Comparison of ENCODE assay signal across 9 cellular contexts in the genomic region with DNA sequence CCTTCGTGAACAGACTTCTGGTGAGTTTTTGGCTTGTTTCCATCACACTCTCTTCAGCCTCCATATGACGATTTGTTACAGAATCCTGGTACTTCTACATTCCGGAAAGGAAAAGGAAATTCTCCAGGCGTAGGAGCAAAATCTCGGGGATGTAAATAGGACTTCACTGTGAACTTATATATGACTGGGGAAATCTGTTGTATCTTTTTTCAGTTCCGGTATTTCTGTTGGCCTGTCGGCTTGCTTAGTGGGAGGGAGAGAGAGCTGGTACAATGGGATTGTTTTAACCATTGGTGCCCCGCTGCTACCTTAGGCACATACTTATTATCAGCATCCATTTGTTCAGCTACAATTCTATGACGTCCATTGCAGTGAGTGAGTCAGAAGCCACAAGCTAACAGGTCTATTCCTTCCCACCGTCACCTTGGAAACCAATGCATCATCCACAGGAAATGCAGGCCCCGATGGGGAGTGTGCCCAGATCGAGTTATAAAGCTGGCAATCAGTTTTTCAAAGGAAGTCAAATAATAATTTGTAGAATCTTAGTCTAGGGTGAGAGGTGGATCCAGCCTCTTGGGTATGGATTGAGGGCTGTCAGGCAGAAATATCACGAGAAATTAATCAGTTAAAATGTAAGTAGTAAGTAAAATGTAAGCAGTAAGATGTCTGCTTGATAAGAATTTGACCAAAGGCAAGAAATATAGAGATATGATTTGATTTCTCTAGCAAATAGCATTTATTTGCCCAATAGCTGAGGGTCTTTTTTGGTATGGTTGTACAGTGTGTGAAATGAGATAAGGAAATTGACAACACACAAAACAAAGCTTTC.
DNase-seq lines count a peak whose midpoint lies in the region; ATAC-seq and TF ChIP-seq lines count a peak whose summit lies in the region.
"Had no signal": no experiment of that assay in that cellular context is flagged by ENCODE, and none has a peak within 500 bp of the region (broad histone marks: within the 10 kb centered on the region; RNA-seq: fewer than 3 reads in every experiment).

No MANE protein-coding gene starts in this region.

- no peak overlapping the region for H3K4me2 ChIP-seq in GM23338

- intact Hi-C loops in ascending aorta (cut with DNase I), result loop anchor here (5.0 kb wide), 1 partner anchor 92 kb away; a partner anchor contains a TSS

- H3K27me3 Mint-ChIP-seq in GM23338 (ENCODE audit: insufficient read depth, low read depth, poor library complexity), result peaks cover 4% of the 10 kb centered on the region

- no peaks in the 10 kb centered on the region for H3K9me3 ChIP-seq in ascending aorta

- DNase-seq in HPDE6-E6E7 (ENCODE audit: extremely low spot score) (peak; percentile 95), T-helper 2 cell (peak; percentile 14 to 95 (median 66)), ascending aorta (ENCODE audit: low spot score in 2 of 2) (peak; percentile 48 to 86), left kidney (ENCODE audit: low read depth, low spot score) (peak; percentile 53), NCI-H2171 treated with DMSO at 0.1 percent for 48 hours (lab: John Stamatoyannopoulos, UW) (no peak), NCI-H1092 (lab: John Stamatoyannopoulos, UW) (no peak), GM23338 (ENCODE audit: low spot score) (no peak)
- DNase-seq in stimulated activated CD8-positive, alpha-beta memory T cell treated with anti-CD3 and anti-CD28 coated beads, Interleukin-12 subunit alpha, Interleukin-12 subunit beta, amount 100 ng/mL, for 4 hours (ENCODE audit: low read depth), result peak; percentile 49

- no peaks in the 10 kb centered on the region for H3K36me3 ChIP-seq in ascending aorta
- no peaks in the 10 kb centered on the region for H3K36me3 ChIP-seq in GM23338 (ENCODE audit: insufficient read depth)

- peaks cover 23% of the 10 kb centered on the region for H3K4me1 Mint-ChIP-seq in GM23338

- no peak overlapping the region for H3K27ac ChIP-seq in ascending aorta
- no peak overlapping the region for H3K27ac ChIP-seq in GM23338 (ENCODE audit: low read depth)
- H3K27ac ChIP-seq: VCaP had no signal

- H3F3A ChIP-seq in GM23338 (replicated peaks; ENCODE audit: low read depth), result no peaks in the 10 kb centered on the region

- no peak; the same call in 2 of the 3 replicates for ATAC-seq in GM23338

- no peaks in the 10 kb centered on the region for H3K79me2 ChIP-seq in GM23338 (replicated peaks; ENCODE audit: insufficient read depth)

- H3K27me3 ChIP-seq in ascending aorta (no peaks in the 10 kb centered on the region), GM23338 (ENCODE audit: insufficient read depth) (no peaks in the 10 kb centered on the region)

- H3K9me3 Mint-ChIP-seq in GM23338, result no peaks in the 10 kb centered on the region

- H3K36me3 Mint-ChIP-seq in GM23338 (ENCODE audit: low read depth), result no peaks in the 10 kb centered on the region

- no peak overlapping the region for H2AFZ ChIP-seq in GM23338

- TF ChIP-seq CTCF in ascending aorta (IDR thresholded peaks at IDR 0.05) (no peak), GM23338 (conservative IDR thresholded peaks at IDR 0.05; ENCODE audit: low read depth in 2 of 2) (no peak)

- H3K4me3 ChIP-seq in ascending aorta (no peak overlapping the region), GM23338 (no peak overlapping the region)

- no peaks in the 10 kb centered on the region for H3K9me2 ChIP-seq in GM23338 (ENCODE audit: insufficient read depth)

- no peak overlapping the region for H3K27ac Mint-ChIP-seq in GM23338

- H4K20me1 ChIP-seq in GM23338 (replicated peaks; ENCODE audit: insufficient read depth), result no peaks in the 10 kb centered on the region

- H3K4me1 ChIP-seq in ascending aorta, result no peaks in the 10 kb centered on the region
- peaks cover 11% of the 10 kb centered on the region; the same call in 1 of the 2 replicates for H3K4me1 ChIP-seq in GM23338 (ENCODE audit: insufficient read depth)

- no peak overlapping the region for H3K4me3 Mint-ChIP-seq in GM23338

TF ChIP-seq in GM23338, 12 proteins besides CTCF, POLR2A, EP300 and RAD21 (continues in another document):
- TF ChIP-seq EZH2 (IDR thresholded peaks at IDR 0.05; ENCODE audit: low read depth, unreplicated experiment) (no peak), CREB1 (CRISPR knock-in tag; IDR thresholded peaks at IDR 0.05; ENCODE audit: low read depth) (no peak), ZNF331 (CRISPR knock-in tag; IDR thresholded peaks at IDR 0.05; ENCODE audit: low read depth) (no peak), STAT1 (IDR thresholded peaks at IDR 0.05; ENCODE audit: unreplicated experiment) (no peak), ZNF114 (CRISPR knock-in tag; IDR thresholded peaks at IDR 0.05) (no peak), JUNB (IDR thresholded peaks at IDR 0.05; ENCODE audit: unreplicated experiment) (no peak), EZH2phosphoT487 (IDR thresholded peaks at IDR 0.05; ENCODE audit: unreplicated experiment) (no peak), POLR2AphosphoS5 (IDR thresholded peaks at IDR 0.05; ENCODE audit: low read depth) (no peak)
- TF ChIP-seq, protein P1, sequence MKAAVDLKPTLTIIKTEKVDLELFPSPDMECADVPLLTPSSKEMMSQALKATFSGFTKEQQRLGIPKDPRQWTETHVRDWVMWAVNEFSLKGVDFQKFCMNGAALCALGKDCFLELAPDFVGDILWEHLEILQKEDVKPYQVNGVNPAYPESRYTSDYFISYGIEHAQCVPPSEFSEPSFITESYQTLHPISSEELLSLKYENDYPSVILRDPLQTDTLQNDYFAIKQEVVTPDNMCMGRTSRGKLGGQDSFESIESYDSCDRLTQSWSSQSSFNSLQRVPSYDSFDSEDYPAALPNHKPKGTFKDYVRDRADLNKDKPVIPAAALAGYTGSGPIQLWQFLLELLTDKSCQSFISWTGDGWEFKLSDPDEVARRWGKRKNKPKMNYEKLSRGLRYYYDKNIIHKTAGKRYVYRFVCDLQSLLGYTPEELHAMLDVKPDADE (IDR thresholded peaks at IDR 0.05), result no peak
- TF ChIP-seq, protein P2, sequence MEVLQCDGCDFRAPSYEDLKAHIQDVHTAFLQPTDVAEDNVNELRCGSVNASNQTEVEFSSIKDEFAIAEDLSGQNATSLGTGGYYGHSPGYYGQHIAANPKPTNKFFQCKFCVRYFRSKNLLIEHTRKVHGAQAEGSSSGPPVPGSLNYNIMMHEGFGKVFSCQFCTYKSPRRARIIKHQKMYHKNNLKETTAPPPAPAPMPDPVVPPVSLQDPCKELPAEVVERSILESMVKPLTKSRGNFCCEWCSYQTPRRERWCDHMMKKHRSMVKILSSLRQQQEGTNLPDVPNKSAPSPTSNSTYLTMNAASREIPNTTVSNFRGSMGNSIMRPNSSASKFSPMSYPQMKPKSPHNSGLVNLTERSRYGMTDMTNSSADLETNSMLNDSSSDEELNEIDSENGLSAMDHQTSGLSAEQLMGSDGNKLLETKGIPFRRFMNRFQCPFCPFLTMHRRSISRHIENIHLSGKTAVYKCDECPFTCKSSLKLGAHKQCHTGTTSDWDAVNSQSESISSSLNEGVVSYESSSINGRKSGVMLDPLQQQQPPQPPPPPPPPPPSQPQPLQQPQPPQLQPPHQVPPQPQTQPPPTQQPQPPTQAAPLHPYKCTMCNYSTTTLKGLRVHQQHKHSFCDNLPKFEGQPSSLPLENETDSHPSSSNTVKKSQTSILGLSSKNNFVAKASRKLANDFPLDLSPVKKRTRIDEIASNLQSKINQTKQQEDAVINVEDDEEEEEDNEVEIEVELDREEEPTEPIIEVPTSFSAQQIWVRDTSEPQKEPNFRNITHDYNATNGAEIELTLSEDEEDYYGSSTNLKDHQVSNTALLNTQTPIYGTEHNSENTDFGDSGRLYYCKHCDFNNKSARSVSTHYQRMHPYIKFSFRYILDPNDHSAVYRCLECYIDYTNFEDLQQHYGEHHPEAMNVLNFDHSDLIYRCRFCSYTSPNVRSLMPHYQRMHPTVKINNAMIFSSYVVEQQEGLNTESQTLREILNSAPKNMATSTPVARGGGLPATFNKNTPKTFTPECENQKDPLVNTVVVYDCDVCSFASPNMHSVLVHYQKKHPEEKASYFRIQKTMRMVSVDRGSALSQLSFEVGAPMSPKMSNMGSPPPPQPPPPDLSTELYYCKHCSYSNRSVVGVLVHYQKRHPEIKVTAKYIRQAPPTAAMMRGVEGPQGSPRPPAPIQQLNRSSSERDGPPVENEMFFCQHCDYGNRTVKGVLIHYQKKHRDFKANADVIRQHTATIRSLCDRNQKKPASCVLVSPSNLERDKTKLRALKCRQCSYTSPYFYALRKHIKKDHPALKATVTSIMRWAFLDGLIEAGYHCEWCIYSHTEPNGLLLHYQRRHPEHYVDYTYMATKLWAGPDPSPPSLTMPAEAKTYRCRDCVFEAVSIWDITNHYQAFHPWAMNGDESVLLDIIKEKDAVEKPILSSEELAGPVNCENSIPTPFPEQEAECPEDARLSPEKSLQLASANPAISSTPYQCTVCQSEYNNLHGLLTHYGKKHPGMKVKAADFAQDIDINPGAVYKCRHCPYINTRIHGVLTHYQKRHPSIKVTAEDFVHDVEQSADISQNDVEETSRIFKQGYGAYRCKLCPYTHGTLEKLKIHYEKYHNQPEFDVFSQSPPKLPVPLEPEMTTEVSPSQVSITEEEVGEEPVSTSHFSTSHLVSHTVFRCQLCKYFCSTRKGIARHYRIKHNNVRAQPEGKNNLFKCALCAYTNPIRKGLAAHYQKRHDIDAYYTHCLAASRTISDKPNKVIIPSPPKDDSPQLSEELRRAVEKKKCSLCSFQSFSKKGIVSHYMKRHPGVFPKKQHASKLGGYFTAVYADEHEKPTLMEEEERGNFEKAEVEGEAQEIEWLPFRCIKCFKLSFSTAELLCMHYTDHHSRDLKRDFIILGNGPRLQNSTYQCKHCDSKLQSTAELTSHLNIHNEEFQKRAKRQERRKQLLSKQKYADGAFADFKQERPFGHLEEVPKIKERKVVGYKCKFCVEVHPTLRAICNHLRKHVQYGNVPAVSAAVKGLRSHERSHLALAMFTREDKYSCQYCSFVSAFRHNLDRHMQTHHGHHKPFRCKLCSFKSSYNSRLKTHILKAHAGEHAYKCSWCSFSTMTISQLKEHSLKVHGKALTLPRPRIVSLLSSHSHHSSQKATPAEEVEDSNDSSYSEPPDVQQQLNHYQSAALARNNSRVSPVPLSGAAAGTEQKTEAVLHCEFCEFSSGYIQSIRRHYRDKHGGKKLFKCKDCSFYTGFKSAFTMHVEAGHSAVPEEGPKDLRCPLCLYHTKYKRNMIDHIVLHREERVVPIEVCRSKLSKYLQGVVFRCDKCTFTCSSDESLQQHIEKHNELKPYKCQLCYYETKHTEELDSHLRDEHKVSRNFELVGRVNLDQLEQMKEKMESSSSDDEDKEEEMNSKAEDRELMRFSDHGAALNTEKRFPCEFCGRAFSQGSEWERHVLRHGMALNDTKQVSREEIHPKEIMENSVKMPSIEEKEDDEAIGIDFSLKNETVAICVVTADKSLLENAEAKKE (CRISPR knock-in tag; IDR thresholded peaks at IDR 0.05), result no peak

Comparison
In these comparisons a context has a peak if more than half of its experiments do, and no peak if none do; other contexts are left out.
1. DNase-seq: peak in HPDE6-E6E7 (single experiment), T-helper 2 cell (5 of 5), ascending aorta (2 of 2), left kidney (single experiment) and stimulated activated CD8-positive, alpha-beta memory T cell treated with anti-CD3 and anti-CD28 coated beads, Interleukin-12 subunit alpha, Interleukin-12 subunit beta, amount 100 ng/mL, for 4 hours (single experiment); none in NCI-H2171 treated with DMSO at 0.1 percent for 48 hours (single experiment), NCI-H1092 (single experiment) and GM23338 (single experiment).